In the genomic region with DNA sequence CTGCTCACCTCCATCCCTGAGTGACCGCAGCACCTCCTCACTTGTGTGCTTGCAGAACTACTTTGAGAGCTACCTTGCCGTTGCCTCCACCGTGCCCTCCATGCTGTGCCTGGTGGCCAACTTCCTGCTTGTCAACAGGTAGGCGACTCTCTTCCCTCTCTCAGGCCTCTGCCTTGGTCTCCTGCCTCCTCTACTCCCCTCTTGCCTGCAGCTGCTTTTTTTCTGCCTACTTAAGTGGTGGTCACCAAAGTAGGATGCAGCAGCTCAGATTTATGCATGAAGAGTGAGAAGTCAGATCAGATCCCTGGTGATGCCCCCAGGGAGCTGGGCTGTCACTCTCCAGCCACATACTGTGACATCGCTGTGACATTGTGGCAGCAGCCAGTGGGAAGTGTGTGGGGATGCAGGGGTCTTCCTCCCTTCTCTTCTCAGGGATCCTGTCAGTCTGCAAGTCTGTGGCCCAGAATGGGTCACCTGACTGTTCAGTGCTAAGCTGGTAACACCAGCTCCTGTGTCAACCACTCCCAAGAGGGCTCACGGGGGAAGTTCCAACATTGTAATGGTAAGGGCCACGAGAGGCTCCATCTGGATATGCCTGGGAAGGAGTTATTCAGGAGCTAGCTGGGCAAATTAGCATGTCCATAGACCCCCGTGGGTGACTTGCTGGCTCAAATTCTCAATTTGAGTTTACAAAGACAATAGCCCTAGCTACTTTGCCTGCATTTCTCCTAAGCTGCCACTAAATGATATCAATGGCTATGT, we compare ENCODE assay signal across 19 cellular contexts. TPM values are rescaled to one million over a fixed set of nuclear protein-coding genes. Genes with fewer than 3 reads are reported as not detected.
DNase-seq lines count a peak whose midpoint lies in the region; TF ChIP-seq lines count a peak whose summit lies in the region.
"Had no signal": no experiment of that assay in that cellular context is flagged by ENCODE, and none has a peak within 500 bp of the region (broad histone marks: within the 10 kb centered on the region; RNA-seq: fewer than 3 reads in every experiment).

No MANE protein-coding gene starts in this region.

- no peak overlapping the region for H3K4me3 ChIP-seq in H7 (ENCODE audit: insufficient read depth, low read depth, low read length)
- H3K4me3 ChIP-seq in PC-9, result no peak overlapping the region
- H3K4me3 ChIP-seq in iPS DF 6.9 (ENCODE audit: low read length), result no peak overlapping the region
- H3K4me3 ChIP-seq in spleen, result no peak overlapping the region
- H3K4me3 ChIP-seq in osteoblast (ENCODE audit: insufficient read depth, low read length), result no peak overlapping the region
- no peak overlapping the region for H3K4me3 ChIP-seq in adrenal gland
- H3K4me3 ChIP-seq: ovary, SK-N-MC had no signal

- CTCF ChIA-PET in PC-9 (lab: Charles Lee), result interaction anchor here (2.1 kb wide), 1 partner anchor 25 kb away, joined by 7 read pairs; a partner anchor contains a TSS

- intact Hi-C loops in PC-9 (cut with micrococcal nuclease; ENCODE audit: unreplicated experiment), result no loop called here
- intact Hi-C loops in spleen (cut with DNase I; ENCODE audit: low total_unique reads), result no loop called here
- intact Hi-C loops in adrenal gland (cut with DNase I), result no loop called here

- TF ChIP-seq POLR2A in spleen (IDR thresholded peaks at IDR 0.05) (no peak), adrenal gland (IDR thresholded peaks at IDR 0.05) (no peak)

- H3F3A ChIP-seq in PC-9 (ENCODE audit: insufficient read depth, low read depth), result peaks cover 40% of the 10 kb centered on the region

- BruUV-seq in PC-9 (replicated peaks; lab: Mats Ljungman, UMichigan), result no TSS peak

- peaks cover 17% of the 10 kb centered on the region; the same call in 1 of the 2 replicates for H3K79me2 ChIP-seq in PC-9 (ENCODE audit: low read depth)
- H3K79me2 ChIP-seq in osteoblast (ENCODE audit: insufficient read depth, low read length), result no peaks in the 10 kb centered on the region

- H4K20me1 ChIP-seq in PC-9 (ENCODE audit: insufficient read depth) (no peaks in the 10 kb centered on the region), osteoblast (ENCODE audit: insufficient read depth, low read length) (no peaks in the 10 kb centered on the region)

- H3K4me1 ChIP-seq in PC-9 (replicated peaks; ENCODE audit: insufficient read depth) (peaks cover 86% of the 10 kb centered on the region), iPS DF 6.9 (ENCODE audit: control insufficient read depth, insufficient read depth, low read length) (peaks cover 15% of the 10 kb centered on the region), spleen (peaks cover 0 to 34% (median 13%) of the 10 kb centered on the region in 6 donors), osteoblast (ENCODE audit: insufficient read depth, low read length) (no peaks in the 10 kb centered on the region), adrenal gland (replicated peaks in 1 of 2) (no peaks in the 10 kb centered on the region)

- H2AFZ ChIP-seq in PC-9, result no peak overlapping the region
- no peak overlapping the region for H2AFZ ChIP-seq in osteoblast (ENCODE audit: low read length)

- peaks cover 2% of the 10 kb centered on the region for H3K36me3 ChIP-seq in H7 (replicated peaks; ENCODE audit: control insufficient read depth, insufficient read depth, low read length)
- no peaks in the 10 kb centered on the region for H3K36me3 ChIP-seq in PC-9 (ENCODE audit: low read depth)
- H3K36me3 ChIP-seq in iPS DF 6.9 (ENCODE audit: control insufficient read depth, insufficient read depth, low read length), result no peaks in the 10 kb centered on the region
- H3K36me3 ChIP-seq in spleen, result peaks cover 0 to 18% (median 0%) of the 10 kb centered on the region in 6 donors
- H3K36me3 ChIP-seq in osteoblast (ENCODE audit: insufficient read depth, low read length), result no peaks in the 10 kb centered on the region
- no peaks in the 10 kb centered on the region for H3K36me3 ChIP-seq in adrenal gland (replicated peaks in 1 of 2)
- H3K36me3 ChIP-seq: ovary had no signal

- no peak for TF ChIP-seq CTCF in PC-9 (conservative IDR thresholded peaks at IDR 0.05)
- TF ChIP-seq CTCF in spleen (IDR thresholded peaks at IDR 0.05 in 8 of 11, conservative IDR thresholded peaks at IDR 0.05 in 3 of 11), result no peak
- TF ChIP-seq CTCF in osteoblast (IDR thresholded peaks at IDR 0.05; ENCODE audit: extremely low read depth, low read depth, low read length), result no peak
- TF ChIP-seq CTCF in adrenal gland (IDR thresholded peaks at IDR 0.05), result no peak

- WGBS in iPS DF 6.9 (ENCODE audit: insufficient coverage, insufficient read length), result no CpG with 5 or more reads among the region's 8 CpGs
- WGBS in spleen, 5 donors, result 85 to 91% (median 88%) methylated on average over 7 to 8 of the region's 8 CpGs
- WGBS in adrenal gland, 4 donors, result 86 to 90% (median 88%) methylated on average over 7 to 8 of the region's 8 CpGs

- POLR2A ChIA-PET in PC-9 (lab: Charles Lee; ENCODE audit: unreplicated experiment), result no interaction called here

- H3K9me3 ChIP-seq in PC-9 (ENCODE audit: insufficient read depth, low read depth), result no peaks in the 10 kb centered on the region; the same call in 1 of the 2 replicates
- no peaks in the 10 kb centered on the region for H3K9me3 ChIP-seq in iPS DF 6.9 (ENCODE audit: control insufficient read depth, insufficient read depth, low read length)
- no peaks in the 10 kb centered on the region for H3K9me3 ChIP-seq in spleen
- H3K9me3 ChIP-seq in osteoblast (ENCODE audit: low read depth, low read length), result no peaks in the 10 kb centered on the region
- no peaks in the 10 kb centered on the region for H3K9me3 ChIP-seq in adrenal gland (replicated peaks in 1 of 3)
- H3K9me3 ChIP-seq: ovary had no signal

- H3K27me3 ChIP-seq in H7 (ENCODE audit: control insufficient read depth, insufficient read depth, low read length) (no peaks in the 10 kb centered on the region), PC-9 (ENCODE audit: insufficient read depth, low read depth) (no peaks in the 10 kb centered on the region), iPS DF 6.9 (ENCODE audit: control insufficient read depth, insufficient read depth, low read length) (no peaks in the 10 kb centered on the region), spleen (replicated peaks in 1 of 7) (no peaks in the 10 kb centered on the region), osteoblast (ENCODE audit: insufficient read depth, low read length) (no peaks in the 10 kb centered on the region), adrenal gland (no peaks in the 10 kb centered on the region)
- H3K27me3 ChIP-seq: ovary had no signal

- H3K4me2 ChIP-seq in PC-9 (peak overlapping the region; percentile 53), osteoblast (ENCODE audit: insufficient read depth, low read length) (no peak overlapping the region)

- no peaks in the 10 kb centered on the region for H3K9me2 ChIP-seq in PC-9 (ENCODE audit: insufficient read depth)

- peak overlapping the region; percentile 81 for H3K27ac ChIP-seq in PC-9
- H3K27ac ChIP-seq in iPS DF 6.9 (ENCODE audit: low read length), result peak overlapping the region; percentile 6
- H3K27ac ChIP-seq in spleen, result peak overlapping the region in 5 of 8 donors; percentile 22 to 71 (median 64)
- H3K27ac ChIP-seq in osteoblast (ENCODE audit: low read depth, low read length), result no peak overlapping the region
- H3K27ac ChIP-seq in adrenal gland, result peak overlapping the region in 1 of 5 donors; percentile 45
- H3K27ac ChIP-seq: ovary, SK-N-MC had no signal

- peak; percentile 86 for DNase-seq in H7
- DNase-seq in PC-9, result no peak
- DNase-seq in iPS DF 6.9 (ENCODE audit: low read depth, low spot score), result peak; percentile 75
- DNase-seq in spleen, result no peak
- DNase-seq in NCI-H1930 (lab: John Stamatoyannopoulos, UW), result no peak
- DNase-seq in osteoblast (ENCODE audit: insufficient read length, low spot score, missing footprints), result no peak
- DNase-seq in adrenal gland, result no peak
- DNase-seq: activated CD4-positive, alpha-beta T cell treated with anti-CD3 and anti-CD28 coated beads, Interleukin-2, amount 50 U/mL, for 1 hour; CD4-positive, CD25-positive, alpha-beta regulatory T cell; effector CD8-positive, alpha-beta T cell; HFFc6; naive B cell; NCI-H1092 treated with DMSO at 0.1 percent for 48 hours; NCI-H2107; ovary; T-helper 17 cell had no signal

RNA-seq across cellular contexts. Expression of a gene that starts 25.3 kb away (rescaled TPM):
- 5.2 and 6.9 TPM in 2 replicates for total RNA-seq in H7 (2014; rRNA removed; shearing (Covaris generic))
- total RNA-seq in PC-9 (2021), result 24.1 and 35.7 TPM in 2 replicates
- total RNA-seq in spleen, result 10 to 100 TPM in 3 of 7 donors, 1 to 10 TPM in 4; 7.5 to 15.6 (median 9.3) TPM
- 1 to 10 TPM; 3.3 to 7.7 (median 4.8) TPM for polyA plus RNA-seq in spleen
- total RNA-seq in osteoblast, result 2.5 and 3.8 TPM in 2 replicates
- 10 to 100 TPM in 1 of 8 donors, 1 to 10 TPM in 7; 1.7 to 19.0 (median 4.0) TPM for total RNA-seq in adrenal gland
- 1 to 10 TPM; 2.2 to 4.0 (median 3.1) TPM for polyA plus RNA-seq in adrenal gland

RNA-seq across cellular contexts. Expression of a gene that starts 52.4 kb away (rescaled TPM):
- 4.5 and 4.7 TPM in 2 replicates for total RNA-seq in H7 (2014; rRNA removed; shearing (Covaris generic))
- total RNA-seq in PC-9 (2021), result 7.8 and 13.3 TPM in 2 replicates
- 10 to 100 TPM in 5 of 7 donors, 1 to 10 TPM in 2; 8.4 to 19.9 (median 12.8) TPM for total RNA-seq in spleen
- polyA plus RNA-seq in spleen, result 1 to 10 TPM; 2.0 to 4.8 (median 3.3) TPM
- total RNA-seq in osteoblast, result under 0.01 and 0.36 TPM in 2 replicates
- 10 to 100 TPM in 1 of 8 donors, 1 to 10 TPM in 7; 3.1 to 11.7 (median 7.8) TPM for total RNA-seq in adrenal gland
- 10 to 100 TPM in 2 of 3 donors, 1 to 10 TPM in 1; 1.7 to 20.2 (median 11.3) TPM for polyA plus RNA-seq in adrenal gland
- total RNA-seq: astrocyte, RPMI7951 had no signal

Comparison
In these comparisons a context has a peak if more than half of its experiments do, and no peak if none do; other contexts are left out.
1. DNase-seq: peak in H7 (single experiment) and iPS DF 6.9 (single experiment); none in PC-9 (0 of 2), spleen (single experiment), NCI-H1930 (0 of 2), osteoblast (single experiment) and adrenal gland (0 of 7).